ENCODE assay signal across 25 cellular contexts in genomic region chr10:12140038-12140437, GRCh38.
"Had no signal": no experiment of that assay in that cellular context is flagged by ENCODE, and none has a peak within 500 bp of the region (broad histone marks: within the 10 kb centered on the region; RNA-seq: fewer than 3 reads in every experiment).

No MANE protein-coding gene starts in this region.

- H3K4me3 ChIP-seq: coronary artery, dorsolateral prefrontal cortex had no signal

- DNase-seq: activated CD4-positive, alpha-beta memory T cell treated with anti-CD3 and anti-CD28 coated beads, Interleukin-2, amount 10 ng/mL, durations not matched to agents 7 days and 5 days; activated CD4-positive, alpha-beta T cell treated with anti-CD3 and anti-CD28 coated beads for 1 hour; activated CD4-positive, alpha-beta T cell treated with anti-CD3 and anti-CD28 coated beads for 4 hours; activated CD4-positive, alpha-beta T cell treated with anti-CD3 and anti-CD28 coated beads, Interleukin-2, amount 10 ng/mL, durations not matched to agents 7 days and 5 days; activated CD4-positive, alpha-beta T cell treated with anti-CD3 and anti-CD28 coated beads, Interleukin-2, amount 50 U/mL, for 4 hours; activated CD8-positive, alpha-beta memory T cell treated with anti-CD3 and anti-CD28 coated beads, Interleukin-2, amount 50 U/mL, for 48 hours; activated gamma-delta T cell; activated naive CD4-positive, alpha-beta T cell; activated naive CD4-positive, alpha-beta T cell treated with anti-CD3 and anti-CD28 coated beads, Interleukin-2, amount 10 ng/mL, durations not matched to agents 7 days and 5 days; activated T-cell treated with anti-CD3 and anti-CD28 coated beads for 4 hours; activated T-cell treated with anti-CD3 and anti-CD28 coated beads, Interleukin-2, amount 50 U/mL, for 24 hours; activated T-cell treated with anti-CD3 and anti-CD28 coated beads, Interleukin-2, amount 50 U/mL, for 72 hours; amniotic stem cell; anterior cingulate cortex; brain microvascular endothelial cell; dorsolateral prefrontal cortex; effector memory CD4-positive, alpha-beta T cell; endodermal cell; foreskin fibroblast; head of caudate nucleus; T-helper 2 cell had no signal

- H3K27ac ChIP-seq: brain microvascular endothelial cell, coronary artery, dorsolateral prefrontal cortex, VCaP had no signal

- H3K27me3 ChIP-seq: brain microvascular endothelial cell, dorsolateral prefrontal cortex had no signal

- ATAC-seq: activated T-cell treated with anti-CD3 and anti-CD28 coated beads, Interleukin-2, amount 50 U/mL, for 72 hours; esophagus mucosa; WTC11 had no signal
